In genomic region chr4:100137320-100137719, GRCh38 we compare ENCODE assay signal across 3 cellular contexts. TPM values are rescaled to one million over a fixed set of nuclear protein-coding genes. Genes with fewer than 3 reads are reported as not detected.
"Had no signal": no experiment of that assay in that cellular context is flagged by ENCODE, and none has a peak within 500 bp of the region (broad histone marks: within the 10 kb centered on the region; RNA-seq: fewer than 3 reads in every experiment).

No MANE protein-coding gene starts in this region.

RNA-seq across cellular contexts. Expression of gene DDIT4L, which starts 52.9 kb away (rescaled TPM):
- polyA plus RNA-seq: naive thymus-derived CD4-positive, alpha-beta T cell; neural cell; smooth muscle cell had no signal
